Comparison of ENCODE assay signal across 29 cellular contexts in genomic region chrX:22404297-22404696, GRCh38.
"Had no signal": no experiment of that assay in that cellular context is flagged by ENCODE, and none has a peak within 500 bp of the region (broad histone marks: within the 10 kb centered on the region; RNA-seq: fewer than 3 reads in every experiment).

No MANE protein-coding gene starts in this region.

- H3K27me3 Mint-ChIP-seq: activated CD4-positive, alpha-beta memory T cell treated with anti-CD3 and anti-CD28 coated beads for 36 hours; activated CD4-positive, alpha-beta T cell treated with anti-CD3 and anti-CD28 coated beads for 36 hours; activated CD4-positive, alpha-beta T cell treated with anti-CD3 and anti-CD28 coated beads, Interleukin-2, amount 10 ng/mL, durations not matched to agents 24 days and 14 days; activated CD8-positive, alpha-beta memory T cell treated with anti-CD3 and anti-CD28 coated beads, Interleukin-2, amount 10 ng/mL, durations not matched to agents 7 days and 5 days; activated naive CD4-positive, alpha-beta T cell treated with anti-CD3 and anti-CD28 coated beads, Interleukin-2, amount 10 ng/mL, durations not matched to agents 7 days and 5 days; activated naive CD8-positive, alpha-beta T cell treated with anti-CD3 and anti-CD28 coated beads, Interleukin-2, amount 10 ng/mL, durations not matched to agents 7 days and 5 days; central memory CD8-positive, alpha-beta T cell; dendritic cell treated with granulocyte-macrophage colony-stimulating factor and Interleukin-4, amounts not matched to agents 40 ng/mL and 50 ng/mL, for 4 days; effector memory CD8-positive, alpha-beta T cell; T-helper 17 cell had no signal

- H3K36me3 Mint-ChIP-seq: activated CD4-positive, alpha-beta memory T cell treated with anti-CD3 and anti-CD28 coated beads for 36 hours; activated CD8-positive, alpha-beta memory T cell treated with anti-CD3 and anti-CD28 coated beads, Interleukin-2, amount 10 ng/mL, durations not matched to agents 7 days and 5 days; activated naive CD4-positive, alpha-beta T cell treated with anti-CD3 and anti-CD28 coated beads, Interleukin-2, amount 10 ng/mL, durations not matched to agents 7 days and 5 days; activated naive CD4-positive, alpha-beta T cell treated with anti-CD3 and anti-CD28 coated beads, Interleukin-2, amount 50 U/mL, for 72 hours; activated naive CD8-positive, alpha-beta T cell treated with anti-CD3 and anti-CD28 coated beads, Interleukin-2, amount 10 ng/mL, durations not matched to agents 7 days and 5 days; brain had no signal

- H3K9me3 ChIP-seq: ascending aorta, esophagus squamous epithelium, gastroesophageal sphincter had no signal

- ATAC-seq: activated CD4-positive, alpha-beta T cell treated with anti-CD3 and anti-CD28 coated beads for 36 hours; activated CD8-positive, alpha-beta memory T cell treated with anti-CD3 and anti-CD28 coated beads, Interleukin-2, amount 10 ng/mL, durations not matched to agents 7 days and 5 days; activated CD8-positive, alpha-beta T cell treated with anti-CD3 and anti-CD28 coated beads, Interleukin-2, amount 10 ng/mL, durations not matched to agents 7 days and 5 days; activated naive CD4-positive, alpha-beta T cell treated with anti-CD3 and anti-CD28 coated beads, Interleukin-2, amount 50 U/mL, for 72 hours; activated T-cell treated with anti-CD3 and anti-CD28 coated beads, Interleukin-2, amount 50 U/mL, for 72 hours; effector memory CD8-positive, alpha-beta T cell; gastroesophageal sphincter; T-helper 17 cell had no signal

- H3K27ac ChIP-seq: ascending aorta, coronary artery, epithelial cell of prostate, esophagus squamous epithelium, gastroesophageal sphincter had no signal

- DNase-seq: activated CD4-positive, alpha-beta memory T cell treated with anti-CD3 and anti-CD28 coated beads for 36 hours; activated CD4-positive, alpha-beta T cell treated with anti-CD3 and anti-CD28 coated beads for 36 hours; activated CD4-positive, alpha-beta T cell treated with anti-CD3 and anti-CD28 coated beads, Interleukin-2, amount 10 ng/mL, durations not matched to agents 24 days and 14 days; activated CD4-positive, CD25-positive, alpha-beta regulatory T cell; activated CD4-positive, CD25-positive, alpha-beta regulatory T cell treated with anti-CD3 and anti-CD28 coated beads, Interleukin-2, amount 50 U/mL, for 72 hours; activated CD8-positive, alpha-beta memory T cell treated with anti-CD3 and anti-CD28 coated beads, Interleukin-2, amount 10 ng/mL, durations not matched to agents 7 days and 5 days; activated CD8-positive, alpha-beta memory T cell treated with anti-CD3 and anti-CD28 coated beads, Interleukin-2, amount 50 U/mL, for 4 hours; activated CD8-positive, alpha-beta T cell treated with anti-CD3 and anti-CD28 coated beads, Interleukin-2, amount 10 ng/mL, durations not matched to agents 7 days and 5 days; activated gamma-delta T cell; activated naive CD4-positive, alpha-beta T cell; activated naive CD4-positive, alpha-beta T cell treated with anti-CD3 and anti-CD28 coated beads, Interleukin-2, amount 10 ng/mL, durations not matched to agents 7 days and 5 days; activated naive CD8-positive, alpha-beta T cell treated with anti-CD3 and anti-CD28 coated beads, Interleukin-2, amount 10 ng/mL, durations not matched to agents 7 days and 5 days; activated T-cell treated with anti-CD3 and anti-CD28 coated beads, Interleukin-2, amount 50 U/mL, for 1 hour; activated T-cell treated with anti-CD3 and anti-CD28 coated beads, Interleukin-2, amount 50 U/mL, for 72 hours; effector CD4-positive, alpha-beta T cell; effector memory CD8-positive, alpha-beta T cell; esophagus squamous epithelium; foreskin melanocyte; head of caudate nucleus; hippocampal formation; T-helper 17 cell had no signal

- H3K36me3 ChIP-seq: ascending aorta, esophagus squamous epithelium, gastroesophageal sphincter had no signal

- H3K4me1 ChIP-seq: ascending aorta, esophagus squamous epithelium, gastroesophageal sphincter had no signal

- H3K4me3 ChIP-seq: ascending aorta, coronary artery, esophagus squamous epithelium, gastroesophageal sphincter had no signal

- H3K27ac Mint-ChIP-seq: activated CD4-positive, alpha-beta memory T cell treated with anti-CD3 and anti-CD28 coated beads for 36 hours; activated CD4-positive, alpha-beta T cell treated with anti-CD3 and anti-CD28 coated beads for 36 hours; activated CD4-positive, alpha-beta T cell treated with anti-CD3 and anti-CD28 coated beads, Interleukin-2, amount 10 ng/mL, durations not matched to agents 24 days and 14 days; activated CD8-positive, alpha-beta memory T cell treated with anti-CD3 and anti-CD28 coated beads, Interleukin-2, amount 10 ng/mL, durations not matched to agents 7 days and 5 days; activated CD8-positive, alpha-beta T cell treated with anti-CD3 and anti-CD28 coated beads, Interleukin-2, amount 10 ng/mL, durations not matched to agents 7 days and 5 days; activated naive CD4-positive, alpha-beta T cell treated with anti-CD3 and anti-CD28 coated beads, Interleukin-2, amount 10 ng/mL, durations not matched to agents 7 days and 5 days; activated naive CD4-positive, alpha-beta T cell treated with anti-CD3 and anti-CD28 coated beads, Interleukin-2, amount 50 U/mL, for 72 hours; activated naive CD8-positive, alpha-beta T cell treated with anti-CD3 and anti-CD28 coated beads, Interleukin-2, amount 10 ng/mL, durations not matched to agents 7 days and 5 days; activated T-cell treated with anti-CD3 and anti-CD28 coated beads, Interleukin-2, amount 50 U/mL, for 72 hours; brain; dendritic cell treated with granulocyte-macrophage colony-stimulating factor and Interleukin-4, amounts not matched to agents 40 ng/mL and 50 ng/mL, for 4 days; effector memory CD8-positive, alpha-beta T cell; T-helper 17 cell had no signal

- H3K27me3 ChIP-seq: ascending aorta, esophagus squamous epithelium, gastroesophageal sphincter had no signal

- H3K4me3 Mint-ChIP-seq: activated CD4-positive, alpha-beta memory T cell treated with anti-CD3 and anti-CD28 coated beads for 36 hours; activated CD4-positive, alpha-beta T cell treated with anti-CD3 and anti-CD28 coated beads for 36 hours; activated CD4-positive, alpha-beta T cell treated with anti-CD3 and anti-CD28 coated beads, Interleukin-2, amount 10 ng/mL, durations not matched to agents 24 days and 14 days; activated CD8-positive, alpha-beta memory T cell treated with anti-CD3 and anti-CD28 coated beads, Interleukin-2, amount 10 ng/mL, durations not matched to agents 7 days and 5 days; activated CD8-positive, alpha-beta T cell treated with anti-CD3 and anti-CD28 coated beads, Interleukin-2, amount 10 ng/mL, durations not matched to agents 7 days and 5 days; activated naive CD4-positive, alpha-beta T cell treated with anti-CD3 and anti-CD28 coated beads, Interleukin-2, amount 10 ng/mL, durations not matched to agents 7 days and 5 days; activated naive CD8-positive, alpha-beta T cell treated with anti-CD3 and anti-CD28 coated beads, Interleukin-2, amount 10 ng/mL, durations not matched to agents 7 days and 5 days; activated T-cell treated with anti-CD3 and anti-CD28 coated beads, Interleukin-2, amount 50 U/mL, for 72 hours; brain; central memory CD8-positive, alpha-beta T cell; dendritic cell treated with granulocyte-macrophage colony-stimulating factor and Interleukin-4, amounts not matched to agents 40 ng/mL and 50 ng/mL, for 4 days; effector memory CD8-positive, alpha-beta T cell; T-helper 17 cell had no signal

- H3K4me1 Mint-ChIP-seq: activated CD4-positive, alpha-beta T cell treated with anti-CD3 and anti-CD28 coated beads for 36 hours; activated CD4-positive, alpha-beta T cell treated with anti-CD3 and anti-CD28 coated beads, Interleukin-2, amount 10 ng/mL, durations not matched to agents 24 days and 14 days; activated CD8-positive, alpha-beta memory T cell treated with anti-CD3 and anti-CD28 coated beads, Interleukin-2, amount 10 ng/mL, durations not matched to agents 7 days and 5 days; activated naive CD4-positive, alpha-beta T cell treated with anti-CD3 and anti-CD28 coated beads, Interleukin-2, amount 10 ng/mL, durations not matched to agents 7 days and 5 days; activated naive CD8-positive, alpha-beta T cell treated with anti-CD3 and anti-CD28 coated beads, Interleukin-2, amount 10 ng/mL, durations not matched to agents 7 days and 5 days; brain; central memory CD8-positive, alpha-beta T cell; T-helper 17 cell had no signal

- H3K9me3 Mint-ChIP-seq: activated CD4-positive, alpha-beta memory T cell treated with anti-CD3 and anti-CD28 coated beads for 36 hours; activated CD4-positive, alpha-beta T cell treated with anti-CD3 and anti-CD28 coated beads, Interleukin-2, amount 10 ng/mL, durations not matched to agents 24 days and 14 days; activated naive CD4-positive, alpha-beta T cell treated with anti-CD3 and anti-CD28 coated beads, Interleukin-2, amount 10 ng/mL, durations not matched to agents 7 days and 5 days; activated naive CD4-positive, alpha-beta T cell treated with anti-CD3 and anti-CD28 coated beads, Interleukin-2, amount 50 U/mL, for 72 hours; activated naive CD8-positive, alpha-beta T cell treated with anti-CD3 and anti-CD28 coated beads, Interleukin-2, amount 10 ng/mL, durations not matched to agents 7 days and 5 days; activated T-cell treated with anti-CD3 and anti-CD28 coated beads, Interleukin-2, amount 50 U/mL, for 72 hours; central memory CD8-positive, alpha-beta T cell had no signal
